23 cellular contexts compared by ENCODE assay signal in genomic region chr6:100338090-100338489, GRCh38.
"Had no signal": no experiment of that assay in that cellular context is flagged by ENCODE, and none has a peak within 500 bp of the region (broad histone marks: within the 10 kb centered on the region; RNA-seq: fewer than 3 reads in every experiment).

No MANE protein-coding gene starts in this region.

- ATAC-seq: HepG2 had no signal

- H3K27ac ChIP-seq: PC-9, Peyer's patch, SJSA1 had no signal

- H3K27me3 ChIP-seq: MG63, Peyer's patch, SJSA1 had no signal

- H3K4me2 ChIP-seq: PC-9 had no signal

- H3K4me3 ChIP-seq: MG63, PC-9, Peyer's patch, SJSA1, SK-N-MC had no signal

- H3K4me1 ChIP-seq: Peyer's patch had no signal

- DNase-seq: IMR-90, Karpas-422, KG1, MG63, NCI-H1092, NCI-H1105 treated with DMSO at 0.1 percent for 48 hours, NCI-H1417 treated with DMSO at 0.1 percent for 48 hours, NCI-H146, NCI-H1694 treated with DMSO at 0.1 percent for 48 hours, NCI-H1930, NCI-H2081, NCI-H2107, NCI-H2227 treated with DMSO at 0.1 percent for 48 hours, NCI-H524, NCI-H526 treated with DMSO at 0.1 percent for 48 hours, NCI-H748 treated with DMSO at 0.1 percent for 48 hours, PC-9, Peyer's patch, Right ventricle myocardium superior, SIG-M5 had no signal

- H2AFZ ChIP-seq: PC-9 had no signal

- H3K36me3 ChIP-seq: MG63, Peyer's patch, SJSA1 had no signal

- H3K9me3 ChIP-seq: MG63, Peyer's patch, SJSA1 had no signal
